ENCODE assay signal across 18 cellular contexts in genomic region chr9:124972241-124972770, GRCh38. TPM values are rescaled to one million over a fixed set of nuclear protein-coding genes. Genes with fewer than 3 reads are reported as not detected.
DNase-seq lines count a peak whose midpoint lies in the region; ATAC-seq and TF ChIP-seq lines count a peak whose summit lies in the region.
"Had no signal": no experiment of that assay in that cellular context is flagged by ENCODE, and none has a peak within 500 bp of the region (broad histone marks: within the 10 kb centered on the region; RNA-seq: fewer than 3 reads in every experiment).

No MANE protein-coding gene starts in this region.

- peaks cover 11% of the 10 kb centered on the region for H3K4me1 Mint-ChIP-seq in activated CD4-positive, alpha-beta T cell treated with anti-CD3 and anti-CD28 coated beads for 36 hours
- H3K4me1 Mint-ChIP-seq in activated naive CD4-positive, alpha-beta T cell treated with anti-CD3 and anti-CD28 coated beads for 36 hours (ENCODE audit: low read depth), result peaks cover 12% of the 10 kb centered on the region
- no peaks in the 10 kb centered on the region for H3K4me1 Mint-ChIP-seq in CD8-positive, alpha-beta T cell (ENCODE audit: low read depth)

- peak; percentile 42 for ATAC-seq in activated CD4-positive, alpha-beta T cell treated with anti-CD3 and anti-CD28 coated beads for 36 hours
- no peak for ATAC-seq in CD8-positive, alpha-beta T cell

- peak overlapping the region; percentile 15 for H3K27ac Mint-ChIP-seq in activated CD4-positive, alpha-beta T cell treated with anti-CD3 and anti-CD28 coated beads for 36 hours
- H3K27ac Mint-ChIP-seq in activated naive CD4-positive, alpha-beta T cell treated with anti-CD3 and anti-CD28 coated beads for 36 hours, result peak overlapping the region; percentile 19
- H3K27ac Mint-ChIP-seq in CD8-positive, alpha-beta T cell, result peak overlapping the region; percentile 50

- no peaks in the 10 kb centered on the region for H3K36me3 ChIP-seq in CD8-positive, alpha-beta T cell (ENCODE audit: insufficient read depth, low read length)
- peaks cover 9% of the 10 kb centered on the region for H3K36me3 ChIP-seq in osteoblast (ENCODE audit: insufficient read depth, low read length)
- peaks cover 7% of the 10 kb centered on the region for H3K36me3 ChIP-seq in effector memory CD4-positive, alpha-beta T cell (ENCODE audit: control insufficient read depth, insufficient read depth, low read length)

- no peaks in the 10 kb centered on the region for H4K20me1 ChIP-seq in osteoblast (ENCODE audit: insufficient read depth, low read length)
- H4K20me1 ChIP-seq: BLaER1 had no signal

- H3K9me3 ChIP-seq in CD8-positive, alpha-beta T cell (ENCODE audit: low read length), result no peaks in the 10 kb centered on the region
- no peaks in the 10 kb centered on the region for H3K9me3 ChIP-seq in osteoblast (ENCODE audit: low read depth, low read length)
- H3K9me3 ChIP-seq in effector memory CD4-positive, alpha-beta T cell (ENCODE audit: control insufficient read depth, low read length), result no peaks in the 10 kb centered on the region
- H3K9me3 ChIP-seq: BLaER1 had no signal

- no peak overlapping the region for H3K4me2 ChIP-seq in osteoblast (ENCODE audit: insufficient read depth, low read length)
- H3K4me2 ChIP-seq: BLaER1 had no signal

- H3K27me3 Mint-ChIP-seq in activated CD4-positive, alpha-beta T cell treated with anti-CD3 and anti-CD28 coated beads for 36 hours, result no peaks in the 10 kb centered on the region
- H3K27me3 Mint-ChIP-seq in activated naive CD4-positive, alpha-beta T cell treated with anti-CD3 and anti-CD28 coated beads for 36 hours (ENCODE audit: low read depth), result no peaks in the 10 kb centered on the region
- no peaks in the 10 kb centered on the region for H3K27me3 Mint-ChIP-seq in CD8-positive, alpha-beta T cell (ENCODE audit: low read depth)
- H3K27me3 Mint-ChIP-seq: CD8-positive, alpha-beta memory T cell had no signal

- no peaks in the 10 kb centered on the region for H3K27me3 ChIP-seq in CD8-positive, alpha-beta T cell (ENCODE audit: insufficient read depth, low read length)
- no peaks in the 10 kb centered on the region for H3K27me3 ChIP-seq in osteoblast (ENCODE audit: insufficient read depth, low read length)
- no peaks in the 10 kb centered on the region for H3K27me3 ChIP-seq in effector memory CD4-positive, alpha-beta T cell (replicated peaks; ENCODE audit: control insufficient read depth, insufficient read depth, low read length, poor library complexity, severe bottlenecking)
- H3K27me3 ChIP-seq: BLaER1 had no signal

- H2AFZ ChIP-seq in osteoblast (ENCODE audit: low read length), result no peak overlapping the region

- H3K79me2 ChIP-seq in osteoblast (ENCODE audit: insufficient read depth, low read length), result no peaks in the 10 kb centered on the region

- intact Hi-C loops in activated CD4-positive, alpha-beta T cell treated with anti-CD3 and anti-CD28 coated beads for 36 hours (cut with DNase I, micrococcal nuclease), result no loop called here
- intact Hi-C loops in activated naive CD4-positive, alpha-beta T cell treated with anti-CD3 and anti-CD28 coated beads for 36 hours (cut with micrococcal nuclease), result no loop called here
- intact Hi-C loops in CD8-positive, alpha-beta T cell (cut with DNase I, micrococcal nuclease), result no loop called here

- DNase-seq in activated CD4-positive, alpha-beta T cell treated with anti-CD3 and anti-CD28 coated beads for 36 hours, result no peak
- no peak for DNase-seq in activated CD4-positive, alpha-beta T cell treated with anti-CD3 and anti-CD28 coated beads, Interleukin-2, amount 50 U/mL, for 48 hours
- no peak for DNase-seq in activated naive CD4-positive, alpha-beta T cell treated with anti-CD3 and anti-CD28 coated beads for 36 hours
- DNase-seq in activated naive CD4-positive, alpha-beta T cell (lab: John Stamatoyannopoulos, UW), result no peak
- no peak for DNase-seq in CD8-positive, alpha-beta T cell
- DNase-seq in osteoblast (ENCODE audit: insufficient read length, low spot score, missing footprints), result peak; percentile 73
- DNase-seq in effector memory CD4-positive, alpha-beta T cell, result no peak
- no peak for DNase-seq in NOMO-1 treated with DMSO at 0.1 percent for 48 hours (lab: John Stamatoyannopoulos, UW; ENCODE audit: unreplicated experiment)
- DNase-seq: 8988T; CD8-positive, alpha-beta memory T cell; COR-L47; DMS 273 treated with DMSO at 0.1 percent for 48 hours; DMS53; DND-41; EL; H9 had no signal

- no peak overlapping the region for H3K27ac ChIP-seq in CD8-positive, alpha-beta T cell (ENCODE audit: low read depth, low read length)
- no peak overlapping the region for H3K27ac ChIP-seq in osteoblast (ENCODE audit: low read depth, low read length)
- H3K27ac ChIP-seq in effector memory CD4-positive, alpha-beta T cell (ENCODE audit: insufficient read depth, low read length, poor library complexity, severe bottlenecking), result no peak overlapping the region
- H3K27ac ChIP-seq: BLaER1 had no signal

- no peaks in the 10 kb centered on the region for H3K9me3 Mint-ChIP-seq in activated CD4-positive, alpha-beta T cell treated with anti-CD3 and anti-CD28 coated beads for 36 hours (ENCODE audit: low read depth)
- H3K9me3 Mint-ChIP-seq in activated naive CD4-positive, alpha-beta T cell treated with anti-CD3 and anti-CD28 coated beads for 36 hours, result no peaks in the 10 kb centered on the region
- no peaks in the 10 kb centered on the region for H3K9me3 Mint-ChIP-seq in CD8-positive, alpha-beta T cell
- H3K9me3 Mint-ChIP-seq: CD14-positive monocyte; CD8-positive, alpha-beta memory T cell; H9 had no signal

- H3K4me1 ChIP-seq in CD8-positive, alpha-beta T cell (ENCODE audit: insufficient read depth, low read length), result peaks cover 1% of the 10 kb centered on the region
- no peaks in the 10 kb centered on the region for H3K4me1 ChIP-seq in osteoblast (ENCODE audit: insufficient read depth, low read length)
- no peaks in the 10 kb centered on the region for H3K4me1 ChIP-seq in effector memory CD4-positive, alpha-beta T cell (ENCODE audit: control insufficient read depth, insufficient read depth, low read length, poor library complexity, severe bottlenecking)
- H3K4me1 ChIP-seq: BLaER1 had no signal

- no peak for TF ChIP-seq CTCF in CD8-positive, alpha-beta T cell (IDR thresholded peaks at IDR 0.05)
- no peak for TF ChIP-seq CTCF in osteoblast (IDR thresholded peaks at IDR 0.05; ENCODE audit: extremely low read depth, low read depth, low read length)

- no peak overlapping the region for H3K4me3 Mint-ChIP-seq in activated CD4-positive, alpha-beta T cell treated with anti-CD3 and anti-CD28 coated beads for 36 hours
- no peak overlapping the region for H3K4me3 Mint-ChIP-seq in activated naive CD4-positive, alpha-beta T cell treated with anti-CD3 and anti-CD28 coated beads for 36 hours
- no peak overlapping the region for H3K4me3 Mint-ChIP-seq in CD8-positive, alpha-beta T cell
- H3K4me3 Mint-ChIP-seq: CD14-positive monocyte; CD8-positive, alpha-beta memory T cell; H9 had no signal

- POLR2A ChIA-PET in activated CD4-positive, alpha-beta T cell treated with anti-CD3 and anti-CD28 coated beads for 36 hours (lab: Charles Lee), result no interaction called here
- POLR2A ChIA-PET in CD8-positive, alpha-beta T cell (lab: Charles Lee), result no interaction called here

- no peak overlapping the region for H3K4me3 ChIP-seq in CD8-positive, alpha-beta T cell (ENCODE audit: low read depth, low read length)
- no peak overlapping the region for H3K4me3 ChIP-seq in osteoblast (ENCODE audit: insufficient read depth, low read length)
- H3K4me3 ChIP-seq in effector memory CD4-positive, alpha-beta T cell (ENCODE audit: insufficient read depth, low read depth, low read length, poor library complexity, severe bottlenecking), result no peak overlapping the region
- H3K4me3 ChIP-seq: BLaER1 had no signal

- CTCF ChIA-PET in activated CD4-positive, alpha-beta T cell treated with anti-CD3 and anti-CD28 coated beads for 36 hours (lab: Charles Lee), result interaction anchor here (0.7 kb wide), 1 partner anchor 14 kb away, joined by 3 read pairs; no protein-coding TSS in a partner anchor
- CTCF ChIA-PET in activated naive CD4-positive, alpha-beta T cell treated with anti-CD3 and anti-CD28 coated beads for 36 hours (lab: Charles Lee), result interaction anchor here (0.6 kb wide), 2 partner anchors 9 to 11 kb away, joined by 3 read pairs; no protein-coding TSS in a partner anchor
- CTCF ChIA-PET in CD8-positive, alpha-beta T cell (lab: Charles Lee), result no interaction called here

- H3K36me3 Mint-ChIP-seq in activated CD4-positive, alpha-beta T cell treated with anti-CD3 and anti-CD28 coated beads for 36 hours (ENCODE audit: low read depth), result peaks cover 16% of the 10 kb centered on the region
- peaks cover 14% of the 10 kb centered on the region for H3K36me3 Mint-ChIP-seq in activated naive CD4-positive, alpha-beta T cell treated with anti-CD3 and anti-CD28 coated beads for 36 hours (ENCODE audit: low read depth)
- peaks cover 53% of the 10 kb centered on the region for H3K36me3 Mint-ChIP-seq in CD8-positive, alpha-beta T cell

RNA-seq across cellular contexts. Expression of gene GOLGA1, which starts 31.4 kb away (rescaled TPM):
- 10 to 100 TPM; 17.4 to 18.3 TPM for total RNA-seq in activated CD4-positive, alpha-beta T cell treated with anti-CD3 and anti-CD28 coated beads for 36 hours
- 10 to 100 TPM; 14.3 to 15.8 TPM for total RNA-seq in activated naive CD4-positive, alpha-beta T cell treated with anti-CD3 and anti-CD28 coated beads for 36 hours
- total RNA-seq in CD8-positive, alpha-beta T cell, result 10 to 100 TPM; 12.6 to 13.6 TPM
- 13.4 and 15.6 TPM in 2 replicates for total RNA-seq in osteoblast
